ENCODE assay signal across 8 cellular contexts in the genomic region with DNA sequence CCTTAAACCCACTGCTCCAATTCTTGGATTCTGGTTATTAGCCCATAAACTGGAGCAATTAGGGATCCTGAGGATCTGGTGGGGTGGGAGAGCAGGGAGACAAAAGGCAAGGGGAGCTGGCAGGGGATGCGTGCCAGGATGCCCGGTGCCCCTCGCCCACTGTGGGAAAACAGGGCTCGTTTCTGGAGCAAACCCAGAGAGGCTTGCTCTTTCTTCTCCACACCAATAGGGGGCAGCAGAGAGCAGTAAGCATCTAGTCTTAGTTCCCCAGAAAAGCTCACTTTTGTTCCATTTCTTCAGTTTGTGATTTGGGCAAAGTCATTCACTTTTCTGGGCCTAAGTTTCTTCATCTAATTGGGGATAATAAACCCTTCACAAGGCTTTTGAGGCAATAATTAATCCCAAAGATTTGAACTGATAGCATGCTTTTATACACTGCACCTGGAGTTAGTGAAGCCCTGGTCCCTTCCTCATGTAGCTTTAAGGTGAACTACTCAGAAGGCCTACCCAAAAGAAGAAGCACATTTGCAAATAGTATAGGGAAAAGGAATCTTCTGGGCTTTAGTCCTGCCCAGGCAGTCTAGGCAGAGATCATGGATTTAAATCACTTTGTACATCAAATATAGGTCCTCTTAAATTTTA.
DNase-seq lines count a peak whose midpoint lies in the region; ATAC-seq, FAIRE-seq and TF ChIP-seq lines count a peak whose summit lies in the region.

No MANE protein-coding gene starts in this region.

- H3K27me3 ChIP-seq in Loucy (ENCODE audit: insufficient read depth, low read length, poor library complexity, severe bottlenecking) (no peaks in the 10 kb centered on the region), endothelial cell of umbilical vein (ENCODE audit: control insufficient read depth in 2 of 2, insufficient read depth in 2 of 2, low read length in 2 of 2) (no peaks in the 10 kb centered on the region), mucosa of stomach (ENCODE audit: control insufficient read depth, insufficient read depth, low read length) (no peaks in the 10 kb centered on the region), aorta (ENCODE audit: control insufficient read depth in 1 of 2, insufficient read depth in 2 of 2, low read length in 1 of 2) (no peaks in the 10 kb centered on the region)

- H3K9me3 ChIP-seq in Loucy (ENCODE audit: insufficient read depth, low read depth, low read length) = no peaks in the 10 kb centered on the region
- no peaks in the 10 kb centered on the region for H3K9me3 ChIP-seq in endothelial cell of umbilical vein (replicated peaks; ENCODE audit: control insufficient read depth, insufficient read depth, low read length)
- H3K9me3 ChIP-seq in mucosa of stomach (ENCODE audit: control insufficient read depth, low read length) = no peaks in the 10 kb centered on the region
- no peaks in the 10 kb centered on the region for H3K9me3 ChIP-seq in aorta (ENCODE audit: control insufficient read depth, low read length)

- ATAC-seq in aorta (ENCODE audit: low FRiP score) (peak; percentile 69), GM21515 (IDR thresholded peaks at IDR 0.05; ENCODE audit: unreplicated experiment) (no peak)

- in situ Hi-C loops in ACHN (cut with HindIII; ENCODE audit: low pct_ligation_motif_present, low pct_unique_long_range_greater_than_20kb, low sequenced_read_pairs) = no loop called here

- CTCF ChIA-PET in endothelial cell of umbilical vein (lab: Charles Lee) = interaction anchor here (0.6 to 6.1 kb wide), 83 partner anchors 9 to 1456 kb away, joined by 3 to 174 read pairs (median 4); partner anchors contain the start of gene PLPP3

- DNase-seq in ACHN (peak; percentile 42), GM10266 (ENCODE audit: extremely low spot score) (peak; percentile 58), T-helper 9 cell (peak; percentile 4), endothelial cell of umbilical vein (ENCODE audit: low read depth, low spot score) (peak; percentile 41), aorta (no peak)

- H3K79me2 ChIP-seq in Loucy (ENCODE audit: insufficient read depth, low read length) (no peaks in the 10 kb centered on the region), endothelial cell of umbilical vein (ENCODE audit: control insufficient read depth, insufficient read depth, low read length) (no peaks in the 10 kb centered on the region)

- H3K9ac ChIP-seq in Loucy (ENCODE audit: low read depth, low read length, poor library complexity, severe bottlenecking) = no peak overlapping the region
- H3K9ac ChIP-seq in endothelial cell of umbilical vein (replicated peaks; ENCODE audit: extremely low read depth, insufficient read depth, low read length) = no peak overlapping the region
- H3K9ac ChIP-seq in mucosa of stomach (ENCODE audit: low read length) = peak overlapping the region; percentile 32

- H2AFZ ChIP-seq in Loucy (ENCODE audit: low read length) = no peak overlapping the region
- peak overlapping the region; percentile 27 for H2AFZ ChIP-seq in endothelial cell of umbilical vein (ENCODE audit: low read depth, low read length)

- peak; percentile 76 for TF ChIP-seq CTCF in GM10266 (IDR thresholded peaks at IDR 0.05; ENCODE audit: control insufficient read depth, insufficient read depth, low read depth, missing control alignments)
- TF ChIP-seq CTCF in Loucy (conservative IDR thresholded peaks at IDR 0.05; ENCODE audit: low read length) = peak; percentile 87
- peak; percentile 87 to 96 for TF ChIP-seq CTCF in endothelial cell of umbilical vein (IDR thresholded peaks at IDR 0.05; ENCODE audit: extremely low read depth in 1 of 2, insufficient read depth in 1 of 2, low read depth in 1 of 2, low read length in 2 of 2)

- H3K4me2 ChIP-seq in Loucy (ENCODE audit: low read depth, low read length, poor library complexity, severe bottlenecking) (no peak overlapping the region), endothelial cell of umbilical vein (ENCODE audit: insufficient read depth, low read length) (no peak overlapping the region)

- dilution Hi-C loops in endothelial cell of umbilical vein (cut with MboI; ENCODE audit: extremely low pct_ligation_motif_present, low sequenced_read_pairs) = no loop called here

- no TSS peak for BruUV-seq in endothelial cell of umbilical vein (replicated peaks; lab: Mats Ljungman, UMichigan)

- no peak for TF ChIP-seq POLR2A in endothelial cell of umbilical vein (IDR thresholded peaks at IDR 0.05; ENCODE audit: low read depth, low read length)

- POLR2A ChIA-PET in endothelial cell of umbilical vein (lab: Charles Lee) = no interaction called here

- 19 to 21% methylated on average over 4 of the region's 4 CpGs for WGBS in aorta, 2 donors

- H3F3A ChIP-seq in Loucy (ENCODE audit: low read depth) = no peaks in the 10 kb centered on the region

- intact Hi-C loops in endothelial cell of umbilical vein (cut with micrococcal nuclease) = loop anchor here (1.0 to 10.0 kb wide), 6 partner anchors 91 to 1210 kb away; no protein-coding TSS in a partner anchor
- intact Hi-C loops in aorta (cut with DNase I) = loop anchor here (2.0 to 10.0 kb wide), 4 partner anchors 1029 to 1332 kb away; partner anchors contain the start of gene PLPP3 (in 1 of the 2)

- H3K9me2 ChIP-seq in Loucy (replicated peaks; ENCODE audit: low read depth, low read length) = no peaks in the 10 kb centered on the region

- no peaks in the 10 kb centered on the region for H3K9me1 ChIP-seq in endothelial cell of umbilical vein (replicated peaks; ENCODE audit: control insufficient read depth, extremely low read depth, insufficient read depth, low read length)

- H3K36me3 ChIP-seq in Loucy (ENCODE audit: insufficient read depth, low read length) (no peaks in the 10 kb centered on the region), endothelial cell of umbilical vein (ENCODE audit: control insufficient read depth in 2 of 2, extremely low read depth in 1 of 2, insufficient read depth in 2 of 2, low read length in 2 of 2) (no peaks in the 10 kb centered on the region), mucosa of stomach (ENCODE audit: control insufficient read depth, insufficient read depth, low read length) (no peaks in the 10 kb centered on the region), aorta (ENCODE audit: control insufficient read depth in 1 of 2, insufficient read depth in 2 of 2, low read length in 1 of 2) (no peaks in the 10 kb centered on the region)

- H3K4me1 ChIP-seq in Loucy (ENCODE audit: insufficient read depth, low read length, poor library complexity, severe bottlenecking) (peaks cover 11% of the 10 kb centered on the region), endothelial cell of umbilical vein (ENCODE audit: control insufficient read depth, extremely low read depth, insufficient read depth, low read length) (no peaks in the 10 kb centered on the region), mucosa of stomach (ENCODE audit: control insufficient read depth, insufficient read depth, low read length) (peaks cover 8% of the 10 kb centered on the region), aorta (ENCODE audit: control insufficient read depth in 1 of 2, insufficient read depth in 2 of 2, low read length in 2 of 2) (no peaks in the 10 kb centered on the region)

- peak; percentile 75 for FAIRE-seq in endothelial cell of umbilical vein (lab: Jason Lieb, UNC)

- no peak overlapping the region for H3K4me3 ChIP-seq in Loucy (ENCODE audit: low read length, poor library complexity, severe bottlenecking)
- H3K4me3 ChIP-seq in endothelial cell of umbilical vein (replicated peaks in 1 of 3; ENCODE audit: insufficient read depth in 1 of 3, low read depth in 1 of 3, low read length in 3 of 3) = no peak overlapping the region
- H3K4me3 ChIP-seq in mucosa of stomach (ENCODE audit: low read length) = no peak overlapping the region
- H3K4me3 ChIP-seq in aorta (ENCODE audit: low read length in 2 of 2) = no peak overlapping the region

- no peak overlapping the region for H3K27ac ChIP-seq in endothelial cell of umbilical vein (ENCODE audit: insufficient read depth, low read depth, low read length)
- H3K27ac ChIP-seq in aorta (ENCODE audit: low read depth in 1 of 2, low read length in 2 of 2) = no peak overlapping the region

- no peaks in the 10 kb centered on the region for H4K20me1 ChIP-seq in Loucy (ENCODE audit: insufficient read depth, low read length, poor library complexity, severe bottlenecking)
- no peaks in the 10 kb centered on the region for H4K20me1 ChIP-seq in endothelial cell of umbilical vein (replicated peaks; ENCODE audit: control insufficient read depth, extremely low read depth, insufficient read depth, low read length)

TF ChIP-seq in endothelial cell of umbilical vein, 7 proteins besides CTCF, POLR2A, EP300 and RAD21:
- TF ChIP-seq JUN (IDR thresholded peaks at IDR 0.05; ENCODE audit: borderline replicate concordance, insufficient read depth, insufficient read length, low read depth) (no peak), MYC (IDR thresholded peaks at IDR 0.05; ENCODE audit: low read depth, low read length) (no peak), FOS (IDR thresholded peaks at IDR 0.05; ENCODE audit: borderline replicate concordance, insufficient read depth, low read length) (no peak), POLR2AphosphoS5 (IDR thresholded peaks at IDR 0.05; ENCODE audit: insufficient read depth, low read depth, low read length) (no peak), GATA2 (IDR thresholded peaks at IDR 0.05; ENCODE audit: insufficient read depth, insufficient read length, low read depth, low read length) (no peak), EZH2 (IDR thresholded peaks at IDR 0.05; ENCODE audit: borderline replicate concordance, low read depth, low read length, severe bottlenecking) (no peak)
- TF ChIP-seq, protein P1, sequence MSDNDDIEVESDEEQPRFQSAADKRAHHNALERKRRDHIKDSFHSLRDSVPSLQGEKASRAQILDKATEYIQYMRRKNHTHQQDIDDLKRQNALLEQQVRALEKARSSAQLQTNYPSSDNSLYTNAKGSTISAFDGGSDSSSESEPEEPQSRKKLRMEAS (IDR thresholded peaks at IDR 0.05; ENCODE audit: insufficient read depth, insufficient read length) = no peak

Comparison
In these comparisons a context has a peak if more than half of its experiments do, and no peak if none do; other contexts are left out.
1. DNase-seq: peak in ACHN (single experiment), GM10266 (single experiment), T-helper 9 cell (single experiment) and endothelial cell of umbilical vein (single experiment); none in aorta (0 of 2).
2. Peak in every context shown above with its lines, with median percentiles within 50 percentile points of each other: CTCF ChIP-seq.